Comparison of ENCODE assay signal across 1 cellular context in the genomic region with DNA sequence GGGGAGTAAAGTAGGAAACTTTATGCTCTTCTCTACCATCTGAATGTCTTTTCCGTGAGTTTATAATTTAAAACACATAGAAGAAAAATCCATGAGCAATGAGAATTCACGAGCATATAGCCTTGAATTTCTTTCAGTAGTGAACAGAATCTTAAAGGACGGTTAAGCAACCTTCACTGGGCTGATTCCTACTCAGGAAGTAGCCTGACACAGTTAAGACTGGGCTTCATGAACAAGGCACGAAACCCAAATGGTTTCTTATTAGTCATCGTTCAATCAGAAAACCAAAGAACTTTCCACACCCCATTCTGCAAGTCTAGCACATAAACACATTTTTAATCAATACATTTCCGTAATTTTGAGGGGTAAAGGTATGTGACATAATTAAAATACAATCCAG.
TF ChIP-seq lines count a peak whose summit lies in the region.

No MANE protein-coding gene starts in this region.

TF ChIP-seq in WTC11, 78 proteins besides CTCF, POLR2A, EP300 and RAD21 (continued from another document):
- TF ChIP-seq, protein P1, sequence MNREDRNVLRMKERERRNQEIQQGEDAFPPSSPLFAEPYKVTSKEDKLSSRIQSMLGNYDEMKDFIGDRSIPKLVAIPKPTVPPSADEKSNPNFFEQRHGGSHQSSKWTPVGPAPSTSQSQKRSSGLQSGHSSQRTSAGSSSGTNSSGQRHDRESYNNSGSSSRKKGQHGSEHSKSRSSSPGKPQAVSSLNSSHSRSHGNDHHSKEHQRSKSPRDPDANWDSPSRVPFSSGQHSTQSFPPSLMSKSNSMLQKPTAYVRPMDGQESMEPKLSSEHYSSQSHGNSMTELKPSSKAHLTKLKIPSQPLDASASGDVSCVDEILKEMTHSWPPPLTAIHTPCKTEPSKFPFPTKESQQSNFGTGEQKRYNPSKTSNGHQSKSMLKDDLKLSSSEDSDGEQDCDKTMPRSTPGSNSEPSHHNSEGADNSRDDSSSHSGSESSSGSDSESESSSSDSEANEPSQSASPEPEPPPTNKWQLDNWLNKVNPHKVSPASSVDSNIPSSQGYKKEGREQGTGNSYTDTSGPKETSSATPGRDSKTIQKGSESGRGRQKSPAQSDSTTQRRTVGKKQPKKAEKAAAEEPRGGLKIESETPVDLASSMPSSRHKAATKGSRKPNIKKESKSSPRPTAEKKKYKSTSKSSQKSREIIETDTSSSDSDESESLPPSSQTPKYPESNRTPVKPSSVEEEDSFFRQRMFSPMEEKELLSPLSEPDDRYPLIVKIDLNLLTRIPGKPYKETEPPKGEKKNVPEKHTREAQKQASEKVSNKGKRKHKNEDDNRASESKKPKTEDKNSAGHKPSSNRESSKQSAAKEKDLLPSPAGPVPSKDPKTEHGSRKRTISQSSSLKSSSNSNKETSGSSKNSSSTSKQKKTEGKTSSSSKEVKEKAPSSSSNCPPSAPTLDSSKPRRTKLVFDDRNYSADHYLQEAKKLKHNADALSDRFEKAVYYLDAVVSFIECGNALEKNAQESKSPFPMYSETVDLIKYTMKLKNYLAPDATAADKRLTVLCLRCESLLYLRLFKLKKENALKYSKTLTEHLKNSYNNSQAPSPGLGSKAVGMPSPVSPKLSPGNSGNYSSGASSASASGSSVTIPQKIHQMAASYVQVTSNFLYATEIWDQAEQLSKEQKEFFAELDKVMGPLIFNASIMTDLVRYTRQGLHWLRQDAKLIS (CRISPR knock-in tag; IDR thresholded peaks at IDR 0.05; ENCODE audit: borderline replicate concordance): no peak
- no peak for TF ChIP-seq MXD4 (CRISPR knock-in tag; IDR thresholded peaks at IDR 0.05; ENCODE audit: borderline replicate concordance)
- no peak for TF ChIP-seq OVOL2 (CRISPR knock-in tag; IDR thresholded peaks at IDR 0.05; ENCODE audit: borderline replicate concordance)
- TF ChIP-seq HMGA2 (CRISPR knock-in tag; IDR thresholded peaks at IDR 0.05): no peak
- no peak for TF ChIP-seq TEAD4 (CRISPR knock-in tag; IDR thresholded peaks at IDR 0.05)
- TF ChIP-seq, protein P2, sequence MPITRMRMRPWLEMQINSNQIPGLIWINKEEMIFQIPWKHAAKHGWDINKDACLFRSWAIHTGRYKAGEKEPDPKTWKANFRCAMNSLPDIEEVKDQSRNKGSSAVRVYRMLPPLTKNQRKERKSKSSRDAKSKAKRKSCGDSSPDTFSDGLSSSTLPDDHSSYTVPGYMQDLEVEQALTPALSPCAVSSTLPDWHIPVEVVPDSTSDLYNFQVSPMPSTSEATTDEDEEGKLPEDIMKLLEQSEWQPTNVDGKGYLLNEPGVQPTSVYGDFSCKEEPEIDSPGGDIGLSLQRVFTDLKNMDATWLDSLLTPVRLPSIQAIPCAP (CRISPR knock-in tag; IDR thresholded peaks at IDR 0.05): no peak
- TF ChIP-seq, protein P3, sequence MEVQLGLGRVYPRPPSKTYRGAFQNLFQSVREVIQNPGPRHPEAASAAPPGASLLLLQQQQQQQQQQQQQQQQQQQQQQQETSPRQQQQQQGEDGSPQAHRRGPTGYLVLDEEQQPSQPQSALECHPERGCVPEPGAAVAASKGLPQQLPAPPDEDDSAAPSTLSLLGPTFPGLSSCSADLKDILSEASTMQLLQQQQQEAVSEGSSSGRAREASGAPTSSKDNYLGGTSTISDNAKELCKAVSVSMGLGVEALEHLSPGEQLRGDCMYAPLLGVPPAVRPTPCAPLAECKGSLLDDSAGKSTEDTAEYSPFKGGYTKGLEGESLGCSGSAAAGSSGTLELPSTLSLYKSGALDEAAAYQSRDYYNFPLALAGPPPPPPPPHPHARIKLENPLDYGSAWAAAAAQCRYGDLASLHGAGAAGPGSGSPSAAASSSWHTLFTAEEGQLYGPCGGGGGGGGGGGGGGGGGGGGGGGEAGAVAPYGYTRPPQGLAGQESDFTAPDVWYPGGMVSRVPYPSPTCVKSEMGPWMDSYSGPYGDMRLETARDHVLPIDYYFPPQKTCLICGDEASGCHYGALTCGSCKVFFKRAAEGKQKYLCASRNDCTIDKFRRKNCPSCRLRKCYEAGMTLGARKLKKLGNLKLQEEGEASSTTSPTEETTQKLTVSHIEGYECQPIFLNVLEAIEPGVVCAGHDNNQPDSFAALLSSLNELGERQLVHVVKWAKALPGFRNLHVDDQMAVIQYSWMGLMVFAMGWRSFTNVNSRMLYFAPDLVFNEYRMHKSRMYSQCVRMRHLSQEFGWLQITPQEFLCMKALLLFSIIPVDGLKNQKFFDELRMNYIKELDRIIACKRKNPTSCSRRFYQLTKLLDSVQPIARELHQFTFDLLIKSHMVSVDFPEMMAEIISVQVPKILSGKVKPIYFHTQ (CRISPR knock-in tag; IDR thresholded peaks at IDR 0.05): no peak
- no peak for TF ChIP-seq FOXJ3 (CRISPR knock-in tag; IDR thresholded peaks at IDR 0.05; ENCODE audit: borderline replicate concordance)
